ENCODE assay signal across 9 cellular contexts in genomic region chr1:241849345-241849695, GRCh38. TPM values are rescaled to one million over a fixed set of nuclear protein-coding genes. Genes with fewer than 3 reads are reported as not detected.
A peak's percentile ranks its signal among the peaks of the same experiment; 100 is the strongest.
DNase-seq lines count a peak whose midpoint lies in the region; ATAC-seq and TF ChIP-seq lines count a peak whose summit lies in the region.
"Had no signal": no experiment of that assay in that cellular context is flagged by ENCODE, and none has a peak within 500 bp of the region (broad histone marks: within the 10 kb centered on the region; RNA-seq: fewer than 3 reads in every experiment).

No MANE protein-coding gene starts in this region.

- TF ChIP-seq CTCF in NB4 (IDR thresholded peaks at IDR 0.05; ENCODE audit: low read depth, low read length) (no peak), brain (conservative IDR thresholded peaks at IDR 0.05) (no peak), osteocyte (IDR thresholded peaks at IDR 0.05) (no peak)

- H3K4me3 Mint-ChIP-seq in activated CD4-positive, alpha-beta T cell treated with anti-CD3 and anti-CD28 coated beads for 36 hours, result peak overlapping the region; percentile 99
- H3K4me3 Mint-ChIP-seq in brain (peak overlapping the region; percentile 97 to 100 (median 98)), osteocyte (ENCODE audit: unreplicated experiment) (peak overlapping the region; percentile 97)

- peak overlapping the region; percentile 99 for H3K27ac Mint-ChIP-seq in activated CD4-positive, alpha-beta T cell treated with anti-CD3 and anti-CD28 coated beads for 36 hours
- H3K27ac Mint-ChIP-seq in brain (no peak overlapping the region), osteocyte (ENCODE audit: unreplicated experiment) (peak overlapping the region; percentile 100)

- no peak for ATAC-seq in activated CD4-positive, alpha-beta T cell treated with anti-CD3 and anti-CD28 coated beads for 36 hours
- ATAC-seq in GM21717 (IDR thresholded peaks at IDR 0.05; ENCODE audit: unreplicated experiment), result no peak
- no peak for ATAC-seq in GM18873 (IDR thresholded peaks at IDR 0.05; ENCODE audit: low FRiP score, unreplicated experiment)

- no peaks in the 10 kb centered on the region for H3K27me3 Mint-ChIP-seq in activated CD4-positive, alpha-beta T cell treated with anti-CD3 and anti-CD28 coated beads for 36 hours
- H3K27me3 Mint-ChIP-seq in brain (peaks cover 13% of the 10 kb centered on the region), osteocyte (ENCODE audit: unreplicated experiment) (no peaks in the 10 kb centered on the region)

- H3K4me1 Mint-ChIP-seq in activated CD4-positive, alpha-beta T cell treated with anti-CD3 and anti-CD28 coated beads for 36 hours, result peaks cover 14% of the 10 kb centered on the region
- H3K4me1 Mint-ChIP-seq in brain, result peaks cover 31% of the 10 kb centered on the region
- peaks cover 23% of the 10 kb centered on the region for H3K4me1 Mint-ChIP-seq in osteocyte (ENCODE audit: unreplicated experiment)

- POLR2A ChIA-PET in activated CD4-positive, alpha-beta T cell treated with anti-CD3 and anti-CD28 coated beads for 36 hours (lab: Charles Lee), result no interaction called here

- H3K36me3 Mint-ChIP-seq in activated CD4-positive, alpha-beta T cell treated with anti-CD3 and anti-CD28 coated beads for 36 hours (ENCODE audit: low read depth), result peaks cover 42% of the 10 kb centered on the region
- H3K36me3 Mint-ChIP-seq in brain (peaks cover 5% of the 10 kb centered on the region), osteocyte (ENCODE audit: unreplicated experiment) (no peaks in the 10 kb centered on the region)

- H3K4me3 ChIP-seq in NB4 (ENCODE audit: low read depth, low read length), result peak overlapping the region; percentile 89

- no peaks in the 10 kb centered on the region for H3K9me3 Mint-ChIP-seq in activated CD4-positive, alpha-beta T cell treated with anti-CD3 and anti-CD28 coated beads for 36 hours (ENCODE audit: low read depth)
- H3K9me3 Mint-ChIP-seq in brain (no peaks in the 10 kb centered on the region), osteocyte (ENCODE audit: unreplicated experiment) (no peaks in the 10 kb centered on the region)

- CTCF ChIA-PET in activated CD4-positive, alpha-beta T cell treated with anti-CD3 and anti-CD28 coated beads for 36 hours (lab: Charles Lee), result interaction anchor here (0.7 to 1.6 kb wide), 4 partner anchors 10 to 238 kb away, joined by 3 to 4 read pairs (median 3); no protein-coding TSS in a partner anchor

- DNase-seq in activated CD4-positive, alpha-beta T cell treated with anti-CD3 and anti-CD28 coated beads for 36 hours, result no peak
- DNase-seq in activated CD4-positive, alpha-beta T cell treated with anti-CD3 and anti-CD28 coated beads for 1 hour, result no peak
- DNase-seq in NB4 (ENCODE audit: low read depth) (peak; percentile 9), osteocyte (ENCODE audit: extremely low spot score, unreplicated experiment) (no peak), GM03348 (ENCODE audit: low spot score) (no peak)
- DNase-seq: activated CD4-positive, alpha-beta T cell treated with anti-CD3 and anti-CD28 coated beads for 4 hours had no signal

- intact Hi-C loops in activated CD4-positive, alpha-beta T cell treated with anti-CD3 and anti-CD28 coated beads for 36 hours (cut with DNase I, micrococcal nuclease), result loop anchor here (5.0 kb wide), 6 partner anchors 132 to 1408 kb away; partner anchors contain the start of genes CEP170 (in 1 of the 2), KMO (in 1 of the 2), MAP1LC3C (in 1 of the 2) and SDCCAG8 (in 1 of the 2)

- no peak for TF ChIP-seq POLR2A in NB4 (IDR thresholded peaks at IDR 0.05; ENCODE audit: extremely low read depth, insufficient read length)

RNA-seq across cellular contexts. Expression of gene EXO1, which starts 1.3 kb away (rescaled TPM):
- 10 to 100 TPM; 53.8 to 57.8 TPM for total RNA-seq in activated CD4-positive, alpha-beta T cell treated with anti-CD3 and anti-CD28 coated beads for 36 hours
- 12.8 TPM for polyA plus RNA-seq in brain (ENCODE audit: insufficient read depth, low read depth, low replicate concordance)
- 3.4 and 3.9 TPM in 2 replicates for total RNA-seq in osteocyte

Comparison
In these comparisons a context has a peak if more than half of its experiments do, and no peak if none do; other contexts are left out.
1. H3K27ac Mint-ChIP-seq: peak in activated CD4-positive, alpha-beta T cell treated with anti-CD3 and anti-CD28 coated beads for 36 hours (single experiment) and osteocyte (single experiment); none in brain (0 of 5).
2. RNA of gene EXO1, which starts 1.3 kb away (total RNA-seq): 53.8 to 57.8 TPM in activated CD4-positive, alpha-beta T cell treated with anti-CD3 and anti-CD28 coated beads for 36 hours; 3.4 to 3.9 TPM in osteocyte; every median in the first group is over 10 times any median in the second.
3. Peak in every context shown above with its lines, with median percentiles within 50 percentile points of each other: H3K4me3 Mint-ChIP-seq.